In genomic region chr5:16597946-16598694, GRCh38 we compare ENCODE assay signal across 25 cellular contexts. TPM values are rescaled to one million over a fixed set of nuclear protein-coding genes. Genes with fewer than 3 reads are reported as not detected.
DNase-seq lines count a peak whose midpoint lies in the region; ATAC-seq, FAIRE-seq and TF ChIP-seq lines count a peak whose summit lies in the region.
"Had no signal": no experiment of that assay in that cellular context is flagged by ENCODE, and none has a peak within 500 bp of the region (broad histone marks: within the 10 kb centered on the region; RNA-seq: fewer than 3 reads in every experiment).

No MANE protein-coding gene starts in this region.

- TF ChIP-seq CTCF in CD8-positive, alpha-beta T cell (IDR thresholded peaks at IDR 0.05) = no peak
- TF ChIP-seq CTCF in dorsolateral prefrontal cortex (IDR thresholded peaks at IDR 0.05 in 54 of 56, conservative IDR thresholded peaks at IDR 0.05 in 2 of 56; ENCODE audit: low read depth in 1 of 56, partially characterized antibody in 56 of 56) (no peak), lower leg skin (IDR thresholded peaks at IDR 0.05) (no peak)

- no peak for ATAC-seq in CD8-positive, alpha-beta T cell
- ATAC-seq in naive thymus-derived CD8-positive, alpha-beta T cell = no peak
- ATAC-seq in GM19452 (IDR thresholded peaks at IDR 0.05; ENCODE audit: unreplicated experiment) (no peak), GM21381 (IDR thresholded peaks at IDR 0.05; ENCODE audit: unreplicated experiment) (no peak)

- no peak overlapping the region for H3K4me3 ChIP-seq in CD8-positive, alpha-beta T cell (ENCODE audit: low read depth, low read length)
- H3K4me3 ChIP-seq in dorsolateral prefrontal cortex (no peak overlapping the region), lower leg skin (ENCODE audit: low read depth, poor library complexity, severe bottlenecking) (no peak overlapping the region)
- H3K4me3 ChIP-seq: SK-N-MC, skin epidermis, suprapubic skin had no signal

- no peaks in the 10 kb centered on the region for H3K9me3 Mint-ChIP-seq in CD8-positive, alpha-beta T cell
- no peaks in the 10 kb centered on the region for H3K9me3 Mint-ChIP-seq in naive thymus-derived CD8-positive, alpha-beta T cell
- H3K9me3 Mint-ChIP-seq: dendritic cell treated with granulocyte-macrophage colony-stimulating factor and Interleukin-4, amounts not matched to agents 40 ng/mL and 50 ng/mL, for 4 days; HFFc6; T-helper 1 cell treated with Interleukin-12 subunit alpha and Interleukin-12 subunit beta and Interleukin-4 antibody, amounts not matched to agents 30 μg/mL and 1 μg/mL, for 36 hours had no signal

- peak; percentile 87 for FAIRE-seq in HTR-8/SVneo (lab: Jason Lieb, UNC)
- FAIRE-seq: endometrium, GM12891, kidney had no signal

- peaks cover 84% of the 10 kb centered on the region for H3K4me1 Mint-ChIP-seq in CD8-positive, alpha-beta T cell (ENCODE audit: low read depth)
- peaks cover 53 to 91% (median 82%) of the 10 kb centered on the region in 4 donors for H3K4me1 Mint-ChIP-seq in naive thymus-derived CD8-positive, alpha-beta T cell

- no peaks in the 10 kb centered on the region for H3K27me3 ChIP-seq in CD8-positive, alpha-beta T cell (ENCODE audit: insufficient read depth, low read length)
- no peaks in the 10 kb centered on the region for H3K27me3 ChIP-seq in dorsolateral prefrontal cortex
- H3K27me3 ChIP-seq: suprapubic skin had no signal

- intact Hi-C loops in CD8-positive, alpha-beta T cell (cut with DNase I, micrococcal nuclease) = loop anchor here in 1 of 2 experiments (5.0 kb wide), 1 partner anchor 69 kb away; no protein-coding TSS in a partner anchor
- intact Hi-C loops in dorsolateral prefrontal cortex (cut with DNase I) (no loop called here), lower leg skin (cut with DNase I; ENCODE audit: low total_unique reads) (no loop called here)

- no peak for TF ChIP-seq POLR2A in lower leg skin (IDR thresholded peaks at IDR 0.05)

- H3K9me3 ChIP-seq in CD8-positive, alpha-beta T cell (ENCODE audit: low read length) = no peaks in the 10 kb centered on the region
- H3K9me3 ChIP-seq: suprapubic skin had no signal

- no peaks in the 10 kb centered on the region for H3K27me3 Mint-ChIP-seq in CD8-positive, alpha-beta T cell (ENCODE audit: low read depth)
- H3K27me3 Mint-ChIP-seq in naive thymus-derived CD8-positive, alpha-beta T cell = no peaks in the 10 kb centered on the region
- H3K27me3 Mint-ChIP-seq: dendritic cell treated with granulocyte-macrophage colony-stimulating factor and Interleukin-4, amounts not matched to agents 40 ng/mL and 50 ng/mL, for 4 days had no signal

- CTCF ChIA-PET in CD8-positive, alpha-beta T cell (lab: Charles Lee) = no interaction called here

- H3K27ac ChIP-seq in CD8-positive, alpha-beta T cell (ENCODE audit: low read depth, low read length) = no peak overlapping the region
- peak overlapping the region in 40 of 59 donors; percentile 1 to 89 (median 62) for H3K27ac ChIP-seq in dorsolateral prefrontal cortex
- H3K27ac ChIP-seq: SK-N-MC, suprapubic skin had no signal

- no peak overlapping the region for H3K4me3 Mint-ChIP-seq in CD8-positive, alpha-beta T cell
- peak overlapping the region in 5 of 10 donors; percentile 1 to 53 (median 9) for H3K4me3 Mint-ChIP-seq in naive thymus-derived CD8-positive, alpha-beta T cell
- H3K4me3 Mint-ChIP-seq: dendritic cell treated with granulocyte-macrophage colony-stimulating factor and Interleukin-4, amounts not matched to agents 40 ng/mL and 50 ng/mL, for 4 days; HFFc6; memory B cell; T-helper 1 cell treated with Interleukin-12 subunit alpha and Interleukin-12 subunit beta and Interleukin-4 antibody, amounts not matched to agents 30 μg/mL and 1 μg/mL, for 36 hours had no signal

- no peaks in the 10 kb centered on the region for H3K36me3 ChIP-seq in CD8-positive, alpha-beta T cell (ENCODE audit: insufficient read depth, low read length)
- H3K36me3 ChIP-seq: suprapubic skin had no signal

- H3K27ac Mint-ChIP-seq in CD8-positive, alpha-beta T cell = peak overlapping the region; percentile 63
- peak overlapping the region in 7 of 10 donors; percentile 22 to 89 (median 80) for H3K27ac Mint-ChIP-seq in naive thymus-derived CD8-positive, alpha-beta T cell
- H3K27ac Mint-ChIP-seq: dendritic cell treated with granulocyte-macrophage colony-stimulating factor and Interleukin-4, amounts not matched to agents 40 ng/mL and 50 ng/mL, for 4 days; HFFc6; memory B cell; T-helper 1 cell treated with Interleukin-12 subunit alpha and Interleukin-12 subunit beta and Interleukin-4 antibody, amounts not matched to agents 30 μg/mL and 1 μg/mL, for 36 hours had no signal

- H3K4me1 ChIP-seq in CD8-positive, alpha-beta T cell (ENCODE audit: insufficient read depth, low read length) = peaks cover 25% of the 10 kb centered on the region

- peaks cover 69% of the 10 kb centered on the region for H3K36me3 Mint-ChIP-seq in CD8-positive, alpha-beta T cell
- H3K36me3 Mint-ChIP-seq in naive thymus-derived CD8-positive, alpha-beta T cell = peaks cover 5 to 63% (median 22%) of the 10 kb centered on the region in 3 donors

- no peak for DNase-seq in CD8-positive, alpha-beta T cell
- DNase-seq in HTR-8/SVneo (ENCODE audit: insufficient read length, low spot score) = no peak
- DNase-seq in dorsolateral prefrontal cortex = no peak
- DNase-seq in naive thymus-derived CD8-positive, alpha-beta T cell = no peak
- DNase-seq in lower leg skin (ENCODE audit: low spot score in 2 of 2) = no peak
- DNase-seq: activated CD4-positive, alpha-beta T cell treated with anti-CD3 and anti-CD28 coated beads, Interleukin-2, amount 50 U/mL, for 1 hour; activated effector memory CD4-positive, alpha-beta T cell treated with Interleukin-2 at 50 U/mL for 16 hours; amniotic stem cell; HFFc6; kidney; NCI-H1092; NCI-H2029; NCI-H2227 treated with DMSO at 0.1 percent for 48 hours; nucleus accumbens; stimulated activated CD4-positive, alpha-beta T cell treated with anti-CD3 and anti-CD28 coated beads, Interleukin-1b, Interleukin-23, amount 100 ng/mL, for 48 hours had no signal

- 87 to 89% methylated on average over 10 of the region's 10 CpGs for WGBS in lower leg skin, 2 donors

- POLR2A ChIA-PET in CD8-positive, alpha-beta T cell (lab: Charles Lee) = no interaction called here
- POLR2A ChIA-PET in naive thymus-derived CD8-positive, alpha-beta T cell (lab: Charles Lee) = interaction anchor here (1.3 kb wide), 1 partner anchor 68 kb away, joined by 3 read pairs; no protein-coding TSS in a partner anchor

RNA-seq across cellular contexts. Expression of gene RETREG1, which starts 18.7 kb away (rescaled TPM):
- 10 to 100 TPM; 62.2 to 73.9 TPM for total RNA-seq in CD8-positive, alpha-beta T cell
- total RNA-seq in dorsolateral prefrontal cortex (100 to 1,000 TPM in 14 of 120 experiments, 10 to 100 TPM in 106; 26.4 to 149 (median 81.6) TPM), lower leg skin (10 to 100 TPM; 29.1 to 58.8 (median 43.3) TPM)
- 10 to 100 TPM; 78.3 to 78.7 TPM for total RNA-seq in naive thymus-derived CD8-positive, alpha-beta T cell
- 100 to 1,000 TPM in 2 of 3 donors, 10 to 100 TPM in 1; 69.9 to 129 (median 126) TPM for polyA plus RNA-seq in naive thymus-derived CD8-positive, alpha-beta T cell
